In the genomic region with DNA sequence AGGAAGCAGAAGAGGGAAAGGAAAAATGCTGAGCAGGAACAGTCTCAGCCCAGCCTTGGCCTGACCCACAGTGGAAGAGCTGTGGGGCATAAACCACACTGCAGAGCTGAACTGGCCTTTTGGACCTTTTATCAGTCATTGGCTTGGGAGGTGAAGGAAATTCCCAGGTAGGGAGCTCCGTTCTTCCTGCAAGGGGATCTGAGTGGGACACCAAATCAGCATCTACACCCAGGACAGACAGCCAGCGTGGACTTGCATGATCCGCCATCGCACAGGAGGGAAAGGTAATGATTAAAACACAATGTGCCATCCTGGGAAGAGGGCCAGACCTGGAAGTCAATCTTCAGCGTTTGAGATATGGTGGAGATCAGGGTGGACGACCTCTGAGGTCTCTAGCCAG, we compare ENCODE assay signal across 8 cellular contexts. TPM values are rescaled to one million over a fixed set of nuclear protein-coding genes. Genes with fewer than 3 reads are reported as not detected.
A peak's percentile ranks its signal among the peaks of the same experiment; 100 is the strongest.
DNase-seq lines count a peak whose midpoint lies in the region; ATAC-seq and TF ChIP-seq lines count a peak whose summit lies in the region.

No MANE protein-coding gene starts in this region.

- peak overlapping the region; percentile 2 for H3K27ac ChIP-seq in CD4-positive, alpha-beta T cell (ENCODE audit: low read depth, low read length)
- H3K27ac ChIP-seq in PC-3 (ENCODE audit: low read length) (no peak overlapping the region), neural progenitor cell (no peak overlapping the region)

- H3K4me1 ChIP-seq in PC-3 (ENCODE audit: insufficient read depth, low read length) (peaks cover 23% of the 10 kb centered on the region), neural progenitor cell (peaks cover 10% of the 10 kb centered on the region)

- no peaks in the 10 kb centered on the region for H3K9me3 ChIP-seq in CD4-positive, alpha-beta T cell (ENCODE audit: control insufficient read depth, low read length)
- H3K9me3 ChIP-seq in PC-3 (ENCODE audit: low read length) (no peaks in the 10 kb centered on the region), neural progenitor cell (ENCODE audit: low read depth) (no peaks in the 10 kb centered on the region)

- no TSS peak for BruUV-seq in PC-3 (replicated peaks; lab: Mats Ljungman, UMichigan)

- H3K79me2 ChIP-seq in PC-3 (ENCODE audit: low read length) (peaks cover 35% of the 10 kb centered on the region), neural progenitor cell (ENCODE audit: low read depth) (peaks cover 25% of the 10 kb centered on the region)

- H3K4me3 Mint-ChIP-seq in CD4-positive, alpha-beta T cell = peak overlapping the region; percentile 98
- H3K4me3 Mint-ChIP-seq in endothelial cell (ENCODE audit: unreplicated experiment) (peak overlapping the region; percentile 99), neural progenitor cell (peak overlapping the region; percentile 99)

- H3K4me2 ChIP-seq in PC-3 (ENCODE audit: low read length) (peak overlapping the region; percentile 93), neural progenitor cell (peak overlapping the region; percentile 88)

- H3K9me2 ChIP-seq in PC-3 (replicated peaks; ENCODE audit: low read length) = no peaks in the 10 kb centered on the region

- no peak for DNase-seq in CD4-positive, alpha-beta T cell
- no peak for DNase-seq in PC-3
- no peak for DNase-seq in endothelial cell (ENCODE audit: low spot score)
- no peak for DNase-seq in neural progenitor cell (ENCODE audit: low spot score)
- no peak for DNase-seq in SHP77 (lab: John Stamatoyannopoulos, UW)
- DNase-seq in NCI-H2196 (lab: John Stamatoyannopoulos, UW; ENCODE audit: unreplicated experiment) = no peak
- DNase-seq in NCI-H2081 (lab: John Stamatoyannopoulos, UW) = no peak

- H3K9ac ChIP-seq in PC-3 (ENCODE audit: low read length) (no peak overlapping the region), neural progenitor cell (no peak overlapping the region)

- CTCF ChIA-PET in CD4-positive, alpha-beta T cell (lab: Charles Lee) = interaction anchor here (1.7 kb wide), 1 partner anchor 57 kb away, joined by 5 read pairs; a partner anchor contains a TSS
- CTCF ChIA-PET in PC-3 (lab: Charles Lee) = interaction anchor here (0.5 to 0.6 kb wide), 2 partner anchors 31 to 253 kb away, joined by 4 to 6 read pairs; no protein-coding TSS in a partner anchor

- H3F3A ChIP-seq in PC-3 (ENCODE audit: low read length, unreplicated experiment) (no peaks in the 10 kb centered on the region), neural progenitor cell (ENCODE audit: low read depth) (peaks cover 25% of the 10 kb centered on the region)

- no peaks in the 10 kb centered on the region for H3K27me3 ChIP-seq in CD4-positive, alpha-beta T cell (ENCODE audit: control insufficient read depth, insufficient read depth, low read length)
- H3K27me3 ChIP-seq in PC-3 (ENCODE audit: low read length) (no peaks in the 10 kb centered on the region), neural progenitor cell (peaks cover 5% of the 10 kb centered on the region)

- no peak for ATAC-seq in CD4-positive, alpha-beta T cell (ENCODE audit: poor library complexity)
- ATAC-seq in PC-3 (no peak), HG03565 (IDR thresholded peaks at IDR 0.05; ENCODE audit: unreplicated experiment) (no peak)

- H3K36me3 ChIP-seq in PC-3 (ENCODE audit: low read depth, low read length) (no peaks in the 10 kb centered on the region), neural progenitor cell (no peaks in the 10 kb centered on the region)

- no peaks in the 10 kb centered on the region for H3K9me3 Mint-ChIP-seq in CD4-positive, alpha-beta T cell
- H3K9me3 Mint-ChIP-seq in endothelial cell (ENCODE audit: unreplicated experiment) (no peaks in the 10 kb centered on the region), neural progenitor cell (no peaks in the 10 kb centered on the region)

- peaks cover 43% of the 10 kb centered on the region for H3K4me1 Mint-ChIP-seq in CD4-positive, alpha-beta T cell (ENCODE audit: low read depth)
- H3K4me1 Mint-ChIP-seq in endothelial cell (ENCODE audit: unreplicated experiment) = peaks cover 48% of the 10 kb centered on the region
- H3K4me1 Mint-ChIP-seq in neural progenitor cell = peaks cover 29% of the 10 kb centered on the region

- no peak overlapping the region for H2AFZ ChIP-seq in PC-3 (ENCODE audit: low read length)
- H2AFZ ChIP-seq in neural progenitor cell (replicated peaks) = no peak overlapping the region

- H3K36me3 Mint-ChIP-seq in CD4-positive, alpha-beta T cell (ENCODE audit: low read depth) = peaks cover 23% of the 10 kb centered on the region
- H3K36me3 Mint-ChIP-seq in endothelial cell (ENCODE audit: low read depth, unreplicated experiment) (peaks cover 33% of the 10 kb centered on the region), neural progenitor cell (peaks cover 6% of the 10 kb centered on the region)

- peak overlapping the region; percentile 97 for H3K27ac Mint-ChIP-seq in CD4-positive, alpha-beta T cell
- H3K27ac Mint-ChIP-seq in endothelial cell (ENCODE audit: unreplicated experiment) (peak overlapping the region; percentile 94), neural progenitor cell (peak overlapping the region; percentile 97)

- no peaks in the 10 kb centered on the region for H3K27me3 Mint-ChIP-seq in CD4-positive, alpha-beta T cell
- H3K27me3 Mint-ChIP-seq in endothelial cell (ENCODE audit: unreplicated experiment) (peaks cover 24% of the 10 kb centered on the region), neural progenitor cell (ENCODE audit: insufficient read depth, low read depth) (peaks cover 11% of the 10 kb centered on the region)

- H3K4me3 ChIP-seq in PC-3 (ENCODE audit: low read length) (peak overlapping the region; percentile 93), neural progenitor cell (peak overlapping the region; percentile 75)

- intact Hi-C loops in CD4-positive, alpha-beta T cell (cut with DNase I, micrococcal nuclease) = loop anchor here in 1 of 2 experiments (5.0 kb wide), 1 partner anchor 571 kb away; a partner anchor contains a TSS
- intact Hi-C loops in PC-3 (cut with micrococcal nuclease) = no loop called here

- POLR2A ChIA-PET in CD4-positive, alpha-beta T cell (lab: Charles Lee) = interaction anchor here (1.0 to 3.7 kb wide), 8 partner anchors 8 to 351 kb away, joined by 3 to 43 read pairs (median 12); a partner anchor contains a TSS
- POLR2A ChIA-PET in PC-3 (lab: Charles Lee; ENCODE audit: unreplicated experiment) = interaction anchor here (0.5 kb wide), 1 partner anchor 179 kb away, joined by 3 read pairs; a partner anchor contains a TSS

- TF ChIP-seq CTCF in CD4-positive, alpha-beta T cell (IDR thresholded peaks at IDR 0.05) = no peak
- TF ChIP-seq CTCF in PC-3 (conservative IDR thresholded peaks at IDR 0.05; ENCODE audit: low read depth, low read length) = no peak
- TF ChIP-seq CTCF in endothelial cell (IDR thresholded peaks at IDR 0.05; ENCODE audit: unreplicated experiment) = no peak
- TF ChIP-seq CTCF in neural progenitor cell (IDR thresholded peaks at IDR 0.05) = no peak

- peaks cover 11% of the 10 kb centered on the region; the same call in 1 of the 2 replicates for H4K20me1 ChIP-seq in PC-3 (ENCODE audit: low read length)
- H4K20me1 ChIP-seq in neural progenitor cell (ENCODE audit: low read depth) = peaks cover 18% of the 10 kb centered on the region

RNA-seq across cellular contexts. Expression of a gene that starts 1.2 kb away (rescaled TPM):
- total RNA-seq in CD4-positive, alpha-beta T cell = 10 to 100 TPM; 25.5 to 28.0 TPM
- total RNA-seq in PC-3 (2014; rRNA removed) (32.3 and 35.6 TPM in 2 replicates), endothelial cell (ENCODE audit: unreplicated experiment) (48.1 TPM), neural progenitor cell (ENCODE audit: low replicate concordance) (20.7 and 31.2 TPM in 2 replicates)

RNA-seq across cellular contexts. Expression of a gene that starts 18.6 kb away (rescaled TPM):
- total RNA-seq in CD4-positive, alpha-beta T cell = 10 to 100 TPM; 25.3 to 25.7 TPM
- total RNA-seq in PC-3 (2014; rRNA removed) (38.6 and 43.7 TPM in 2 replicates), endothelial cell (ENCODE audit: unreplicated experiment) (284 TPM), neural progenitor cell (ENCODE audit: low replicate concordance) (24.9 and 50.4 TPM in 2 replicates)

RNA-seq across cellular contexts. Expression of a gene that starts 40.7 kb away (rescaled TPM):
- not detected for total RNA-seq in CD4-positive, alpha-beta T cell
- total RNA-seq in PC-3 (2014; rRNA removed) = 17.6 and 22.2 TPM in 2 replicates
- 3.3 TPM for total RNA-seq in endothelial cell (ENCODE audit: unreplicated experiment)
- 15.2 and 17.1 TPM in 2 replicates for total RNA-seq in neural progenitor cell (ENCODE audit: low replicate concordance)

RNA-seq across cellular contexts. Expression of a gene that starts 56.9 kb away (rescaled TPM):
- total RNA-seq in CD4-positive, alpha-beta T cell = 1 to 10 TPM; 1.1 to 1.5 TPM
- 6.4 and 7.2 TPM in 2 replicates for total RNA-seq in PC-3 (2014; rRNA removed)
- 18.7 TPM for total RNA-seq in endothelial cell (ENCODE audit: unreplicated experiment)
- 1.1 and 3.7 TPM in 2 replicates for total RNA-seq in neural progenitor cell (ENCODE audit: low replicate concordance)
